Comparison of ENCODE assay signal across 9 cellular contexts in genomic region chr1:157920748-157921147, GRCh38.
"Had no signal": no experiment of that assay in that cellular context is flagged by ENCODE, and none has a peak within 500 bp of the region (broad histone marks: within the 10 kb centered on the region; RNA-seq: fewer than 3 reads in every experiment).

No MANE protein-coding gene starts in this region.

- H3K27ac ChIP-seq: GM23248 had no signal

- H3K9me3 ChIP-seq: HAP-1 had no signal

- H2AFZ ChIP-seq: GM23248, GM23338 had no signal

- H3K27ac Mint-ChIP-seq: GM23338, H9, HFFc6 had no signal

- H3K4me2 ChIP-seq: GM23338 had no signal

- H3K4me1 Mint-ChIP-seq: GM23338, H9 had no signal

- H3K9me3 Mint-ChIP-seq: GM23338, H9, HFFc6 had no signal

- DNase-seq: GM23248, GOT3, H7, H9, HCEC 1CT, HFFc6 had no signal

- H3K36me3 ChIP-seq: HAP-1 had no signal

- H3K4me3 Mint-ChIP-seq: GM23338, H9, HFFc6 had no signal

- H3K9ac ChIP-seq: GM23248 had no signal

- ATAC-seq: GM23338, HCT116 had no signal

- H3K4me1 ChIP-seq: HAP-1 had no signal

- H3K4me3 ChIP-seq: GM23248, GM23338, HAP-1 had no signal
